In the genomic region with DNA sequence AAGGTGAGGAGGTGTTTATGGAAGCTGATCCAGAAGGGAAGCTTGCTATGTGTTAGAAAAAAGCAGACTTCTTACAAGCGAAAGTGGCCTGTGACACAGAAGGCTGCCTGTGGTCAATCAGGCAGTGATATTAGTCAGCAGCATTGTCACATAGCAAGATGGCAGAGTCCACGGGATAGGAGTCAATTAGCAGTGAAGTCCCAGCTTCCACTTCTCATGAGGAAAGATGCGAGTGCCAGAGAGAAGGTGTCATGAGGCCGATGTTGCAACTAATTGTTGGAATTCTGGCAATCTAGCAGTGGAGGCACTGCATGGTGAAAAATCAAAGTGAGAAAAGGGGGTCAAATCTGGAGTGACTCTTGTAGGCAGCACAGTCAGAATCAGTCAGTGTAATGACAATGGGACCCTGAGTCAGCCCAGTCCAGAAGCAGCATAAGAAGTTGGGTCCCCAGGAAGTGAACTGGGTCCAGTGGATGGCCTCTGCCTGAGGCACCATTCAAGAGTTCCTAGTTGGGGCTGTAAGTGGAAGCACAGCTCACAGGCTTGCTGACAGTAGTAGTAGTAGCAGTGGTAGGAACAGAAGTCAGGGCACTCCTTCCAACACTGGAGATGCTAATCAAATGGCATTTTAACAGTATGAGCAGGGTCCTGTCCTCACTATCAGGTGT, we compare ENCODE assay signal across 13 cellular contexts.
DNase-seq lines count a peak whose midpoint lies in the region; ATAC-seq and TF ChIP-seq lines count a peak whose summit lies in the region.
"Had no signal": no experiment of that assay in that cellular context is flagged by ENCODE, and none has a peak within 500 bp of the region (broad histone marks: within the 10 kb centered on the region; RNA-seq: fewer than 3 reads in every experiment).

No MANE protein-coding gene starts in this region.

- H3K36me3 Mint-ChIP-seq in activated naive CD8-positive, alpha-beta T cell treated with anti-CD3 and anti-CD28 coated beads, Interleukin-2, amount 50 U/mL, for 24 hours (ENCODE audit: low read depth) = no peaks in the 10 kb centered on the region
- H3K36me3 Mint-ChIP-seq in activated naive CD8-positive, alpha-beta T cell treated with anti-CD3 and anti-CD28 coated beads for 36 hours = no peaks in the 10 kb centered on the region
- no peaks in the 10 kb centered on the region for H3K36me3 Mint-ChIP-seq in stimulated activated memory B cell treated with anti-CD40 and anti-IgM and Interleukin-4, amounts not matched to agents 10 μg/mL and 1 μg/mL and 100 μg/mL, for 72 hours
- H3K36me3 Mint-ChIP-seq in HFFc6 (ENCODE audit: low read depth) = no peaks in the 10 kb centered on the region
- H3K36me3 Mint-ChIP-seq: natural killer cell treated with Interleukin-12 subunit alpha and Interleukin-12 subunit beta and Interleukin-15 and Interleukin-18, amount 100 ng/mL, for 72 hours had no signal

- no peak overlapping the region for H3K27ac Mint-ChIP-seq in activated naive CD8-positive, alpha-beta T cell treated with anti-CD3 and anti-CD28 coated beads, Interleukin-2, amount 50 U/mL, for 24 hours
- H3K27ac Mint-ChIP-seq in activated naive CD8-positive, alpha-beta T cell treated with anti-CD3 and anti-CD28 coated beads for 36 hours = no peak overlapping the region
- H3K27ac Mint-ChIP-seq in stimulated activated memory B cell treated with anti-CD40 and anti-IgM and Interleukin-4, amounts not matched to agents 10 μg/mL and 1 μg/mL and 100 μg/mL, for 72 hours = no peak overlapping the region
- no peak overlapping the region for H3K27ac Mint-ChIP-seq in HFFc6
- H3K27ac Mint-ChIP-seq: natural killer cell treated with Interleukin-12 subunit alpha and Interleukin-12 subunit beta and Interleukin-15 and Interleukin-18, amount 100 ng/mL, for 72 hours had no signal

- no peak for TF ChIP-seq CTCF in GM10248 (IDR thresholded peaks at IDR 0.05; ENCODE audit: control extremely low read depth, extremely low read depth, low read depth, missing control alignments)
- TF ChIP-seq CTCF in HFFc6 (IDR thresholded peaks at IDR 0.05) = no peak

- H3K9me3 Mint-ChIP-seq in activated naive CD8-positive, alpha-beta T cell treated with anti-CD3 and anti-CD28 coated beads, Interleukin-2, amount 50 U/mL, for 24 hours = no peaks in the 10 kb centered on the region
- no peaks in the 10 kb centered on the region for H3K9me3 Mint-ChIP-seq in activated naive CD8-positive, alpha-beta T cell treated with anti-CD3 and anti-CD28 coated beads for 36 hours
- no peaks in the 10 kb centered on the region for H3K9me3 Mint-ChIP-seq in stimulated activated memory B cell treated with anti-CD40 and anti-IgM and Interleukin-4, amounts not matched to agents 10 μg/mL and 1 μg/mL and 100 μg/mL, for 72 hours
- no peaks in the 10 kb centered on the region for H3K9me3 Mint-ChIP-seq in HFFc6
- H3K9me3 Mint-ChIP-seq: natural killer cell treated with Interleukin-12 subunit alpha and Interleukin-12 subunit beta and Interleukin-15 and Interleukin-18, amount 100 ng/mL, for 72 hours had no signal

- no peak overlapping the region for H3K4me3 Mint-ChIP-seq in activated naive CD8-positive, alpha-beta T cell treated with anti-CD3 and anti-CD28 coated beads, Interleukin-2, amount 50 U/mL, for 24 hours
- H3K4me3 Mint-ChIP-seq in activated naive CD8-positive, alpha-beta T cell treated with anti-CD3 and anti-CD28 coated beads for 36 hours = no peak overlapping the region
- H3K4me3 Mint-ChIP-seq in stimulated activated memory B cell treated with anti-CD40 and anti-IgM and Interleukin-4, amounts not matched to agents 10 μg/mL and 1 μg/mL and 100 μg/mL, for 72 hours = no peak overlapping the region
- H3K4me3 Mint-ChIP-seq in HFFc6 = no peak overlapping the region
- H3K4me3 Mint-ChIP-seq: natural killer cell treated with Interleukin-12 subunit alpha and Interleukin-12 subunit beta and Interleukin-15 and Interleukin-18, amount 100 ng/mL, for 72 hours had no signal

- CTCF ChIA-PET in GM10248 (lab: Yijun Ruan, JAX) = interaction anchor here (0.8 to 1.0 kb wide), 2 partner anchors 10 to 13 kb away, joined by 3 to 6 read pairs; no protein-coding TSS in a partner anchor

- no peak for DNase-seq in activated naive CD8-positive, alpha-beta T cell treated with anti-CD3 and anti-CD28 coated beads, Interleukin-2, amount 50 U/mL, for 24 hours
- DNase-seq in activated naive CD8-positive, alpha-beta T cell treated with anti-CD3 and anti-CD28 coated beads for 36 hours = no peak
- DNase-seq in M059J (ENCODE audit: low read depth) = peak; percentile 3
- DNase-seq in GM10248 (ENCODE audit: extremely low spot score) = no peak
- no peak for DNase-seq in Ammon's horn (ENCODE audit: low spot score)
- DNase-seq in HFFc6 = no peak
- DNase-seq: NCI-H82, retina, thyroid gland, WERI-Rb-1 had no signal

- H3K4me1 Mint-ChIP-seq in activated naive CD8-positive, alpha-beta T cell treated with anti-CD3 and anti-CD28 coated beads, Interleukin-2, amount 50 U/mL, for 24 hours = no peaks in the 10 kb centered on the region
- no peaks in the 10 kb centered on the region for H3K4me1 Mint-ChIP-seq in activated naive CD8-positive, alpha-beta T cell treated with anti-CD3 and anti-CD28 coated beads for 36 hours
- peaks cover 8% of the 10 kb centered on the region for H3K4me1 Mint-ChIP-seq in stimulated activated memory B cell treated with anti-CD40 and anti-IgM and Interleukin-4, amounts not matched to agents 10 μg/mL and 1 μg/mL and 100 μg/mL, for 72 hours
- peaks cover 19% of the 10 kb centered on the region for H3K4me1 Mint-ChIP-seq in HFFc6 (ENCODE audit: low read depth)

- no peaks in the 10 kb centered on the region for H3K27me3 Mint-ChIP-seq in activated naive CD8-positive, alpha-beta T cell treated with anti-CD3 and anti-CD28 coated beads, Interleukin-2, amount 50 U/mL, for 24 hours
- peaks cover 3% of the 10 kb centered on the region for H3K27me3 Mint-ChIP-seq in activated naive CD8-positive, alpha-beta T cell treated with anti-CD3 and anti-CD28 coated beads for 36 hours
- H3K27me3 Mint-ChIP-seq in stimulated activated memory B cell treated with anti-CD40 and anti-IgM and Interleukin-4, amounts not matched to agents 10 μg/mL and 1 μg/mL and 100 μg/mL, for 72 hours = peaks cover 7% of the 10 kb centered on the region
- H3K27me3 Mint-ChIP-seq in HFFc6 (ENCODE audit: insufficient read depth) = peaks cover 9% of the 10 kb centered on the region

- ATAC-seq in activated naive CD8-positive, alpha-beta T cell treated with anti-CD3 and anti-CD28 coated beads, Interleukin-2, amount 50 U/mL, for 24 hours = peak; percentile 52
- peak; percentile 78 for ATAC-seq in GM21529 (IDR thresholded peaks at IDR 0.05; ENCODE audit: unreplicated experiment)
- peak; percentile 72 for ATAC-seq in stimulated activated memory B cell treated with anti-CD40 and anti-IgM and Interleukin-4, amounts not matched to agents 10 μg/mL and 1 μg/mL and 100 μg/mL, for 72 hours

- POLR2A ChIA-PET in GM10248 (lab: Yijun Ruan, JAX) = no interaction called here
